In the genomic region with DNA sequence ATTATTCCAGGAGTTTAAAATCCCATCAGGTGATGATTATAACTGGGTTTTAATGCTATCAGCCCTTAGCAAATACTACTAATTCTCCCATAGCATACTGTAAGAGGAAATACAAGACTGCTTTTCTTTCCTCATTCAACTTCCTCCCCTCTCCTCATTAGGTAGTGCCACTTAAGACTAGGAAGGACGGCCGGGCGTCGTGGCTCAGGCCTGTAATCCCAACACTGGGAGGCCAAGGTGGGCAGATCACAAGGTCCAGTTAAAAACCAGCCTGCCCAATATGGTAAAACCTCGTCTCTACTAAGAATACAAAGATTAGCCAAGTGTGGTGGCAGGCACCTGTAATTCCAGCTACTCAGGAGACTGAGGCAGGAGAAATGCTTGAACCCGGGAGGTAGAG, we compare ENCODE assay signal across 27 cellular contexts. TPM values are rescaled to one million over a fixed set of nuclear protein-coding genes. Genes with fewer than 3 reads are reported as not detected.
"Had no signal": no experiment of that assay in that cellular context is flagged by ENCODE, and none has a peak within 500 bp of the region (broad histone marks: within the 10 kb centered on the region; RNA-seq: fewer than 3 reads in every experiment).

No MANE protein-coding gene starts in this region.

- H3K27me3 ChIP-seq: adrenal gland, SJCRH30 had no signal

- H3K27ac Mint-ChIP-seq: activated CD8-positive, alpha-beta T cell treated with anti-CD3 and anti-CD28 coated beads for 36 hours; activated naive CD4-positive, alpha-beta T cell treated with anti-CD3 and anti-CD28 coated beads, Interleukin-2, amount 10 ng/mL, durations not matched to agents 7 days and 5 days; activated naive CD8-positive, alpha-beta T cell treated with anti-CD3 and anti-CD28 coated beads, Interleukin-2, amount 10 ng/mL, durations not matched to agents 7 days and 5 days; activated T-helper 1 cell treated with anti-CD3 and anti-CD28 coated beads, Interleukin-12 subunit alpha, Interleukin-12 subunit beta, Interleukin-2, Interleukin-4 antibody, amounts not matched to agents 30 ng/mL and 10 ng/mL and 1 ng/mL, durations not matched to agents 14 hours and 24 hours and 36 hours had no signal

- H3K9me3 Mint-ChIP-seq: activated CD8-positive, alpha-beta T cell treated with anti-CD3 and anti-CD28 coated beads for 36 hours; activated naive CD4-positive, alpha-beta T cell treated with anti-CD3 and anti-CD28 coated beads, Interleukin-2, amount 10 ng/mL, durations not matched to agents 7 days and 5 days; activated naive CD8-positive, alpha-beta T cell treated with anti-CD3 and anti-CD28 coated beads, Interleukin-2, amount 10 ng/mL, durations not matched to agents 7 days and 5 days; activated T-helper 1 cell treated with anti-CD3 and anti-CD28 coated beads, Interleukin-12 subunit alpha, Interleukin-12 subunit beta, Interleukin-2, Interleukin-4 antibody, amounts not matched to agents 30 ng/mL and 10 ng/mL and 1 ng/mL, durations not matched to agents 14 hours and 24 hours and 36 hours had no signal

- H3K4me3 ChIP-seq: adrenal gland, K562, SJCRH30 had no signal

- H3K9me3 ChIP-seq: adrenal gland, SJCRH30 had no signal

- H3K27me3 Mint-ChIP-seq: activated CD8-positive, alpha-beta T cell treated with anti-CD3 and anti-CD28 coated beads for 36 hours; activated naive CD4-positive, alpha-beta T cell treated with anti-CD3 and anti-CD28 coated beads, Interleukin-2, amount 10 ng/mL, durations not matched to agents 7 days and 5 days; activated naive CD8-positive, alpha-beta T cell treated with anti-CD3 and anti-CD28 coated beads, Interleukin-2, amount 10 ng/mL, durations not matched to agents 7 days and 5 days had no signal

- DNase-seq: activated CD4-positive, alpha-beta T cell treated with anti-CD3 and anti-CD28 coated beads for 4 hours; activated CD8-positive, alpha-beta memory T cell treated with anti-CD3 and anti-CD28 coated beads, Interleukin-2, amount 50 U/mL, for 4 hours; activated CD8-positive, alpha-beta T cell treated with anti-CD3 and anti-CD28 coated beads for 36 hours; activated gamma-delta T cell; activated naive CD4-positive, alpha-beta T cell treated with anti-CD3 and anti-CD28 coated beads, Interleukin-2, amount 10 ng/mL, durations not matched to agents 7 days and 5 days; activated naive CD8-positive, alpha-beta T cell treated with anti-CD3 and anti-CD28 coated beads, Interleukin-2, amount 10 ng/mL, durations not matched to agents 7 days and 5 days; adrenal gland; anterior cingulate cortex; cerebellar nuclear complex; Karpas-422; NCI-H1105 treated with DMSO at 0.1 percent for 48 hours; NCI-H1436 treated with DMSO at 0.1 percent for 48 hours; NCI-H187; NCI-H2081; NCI-H510A treated with DMSO at 0.1 percent for 48 hours; NCI-H82; Right ventricle myocardium superior; RPMI8226; SJCRH30; T-helper 2 cell; T1000; WERI-Rb-1 had no signal

- H3K27ac ChIP-seq: adrenal gland, SJCRH30, WERI-Rb-1 had no signal

- ATAC-seq: activated CD4-positive, CD25-positive, alpha-beta regulatory T cell treated with anti-CD3 and anti-CD28 coated beads, Interleukin-2, amount 50 U/mL, for 24 hours; activated CD8-positive, alpha-beta T cell treated with anti-CD3 and anti-CD28 coated beads for 36 hours; K562; SK-N-SH treated with all-trans-retinoic acid at 6 μM for 48 hours had no signal

- H3K4me1 ChIP-seq: adrenal gland, SJCRH30 had no signal

- H3K4me3 Mint-ChIP-seq: activated CD8-positive, alpha-beta T cell treated with anti-CD3 and anti-CD28 coated beads for 36 hours; activated naive CD4-positive, alpha-beta T cell treated with anti-CD3 and anti-CD28 coated beads, Interleukin-2, amount 10 ng/mL, durations not matched to agents 7 days and 5 days; activated naive CD8-positive, alpha-beta T cell treated with anti-CD3 and anti-CD28 coated beads, Interleukin-2, amount 10 ng/mL, durations not matched to agents 7 days and 5 days; activated T-helper 1 cell treated with anti-CD3 and anti-CD28 coated beads, Interleukin-12 subunit alpha, Interleukin-12 subunit beta, Interleukin-2, Interleukin-4 antibody, amounts not matched to agents 30 ng/mL and 10 ng/mL and 1 ng/mL, durations not matched to agents 14 hours and 24 hours and 36 hours had no signal

RNA-seq across cellular contexts. Expression of gene OIP5, which starts 55.3 kb away (rescaled TPM):
- total RNA-seq: cardiac septum, Right ventricle myocardium superior had no signal
